Comparison of ENCODE assay signal across 15 cellular contexts in genomic region chr6:131117866-131118265, GRCh38. TPM values are rescaled to one million over a fixed set of nuclear protein-coding genes. Genes with fewer than 3 reads are reported as not detected.
A peak's percentile ranks its signal among the peaks of the same experiment; 100 is the strongest.
DNase-seq lines count a peak whose midpoint lies in the region; ATAC-seq and TF ChIP-seq lines count a peak whose summit lies in the region.
"Had no signal": no experiment of that assay in that cellular context is flagged by ENCODE, and none has a peak within 500 bp of the region (broad histone marks: within the 10 kb centered on the region; RNA-seq: fewer than 3 reads in every experiment).

No MANE protein-coding gene starts in this region.

- ATAC-seq in GM21529 (IDR thresholded peaks at IDR 0.05; ENCODE audit: unreplicated experiment) (peak; percentile 44), activated B cell treated with CpG ODN at 0.5 μM for 24 hours (ENCODE audit: low read depth) (peak; percentile 60), T-cell (replicated peaks in 1 of 4) (no peak), natural killer cell (no peak)
- no peak for ATAC-seq in stimulated activated memory B cell treated with anti-CD40 and anti-IgM and Interleukin-4, amounts not matched to agents 10 μg/mL and 1 μg/mL and 100 μg/mL, for 72 hours
- ATAC-seq: K562 had no signal

- H3K9me3 Mint-ChIP-seq in activated B cell treated with CpG ODN at 0.5 μM for 24 hours = no peaks in the 10 kb centered on the region
- no peaks in the 10 kb centered on the region for H3K9me3 Mint-ChIP-seq in stimulated activated memory B cell treated with anti-CD40 and anti-IgM and Interleukin-4, amounts not matched to agents 10 μg/mL and 1 μg/mL and 100 μg/mL, for 72 hours
- no peaks in the 10 kb centered on the region for H3K9me3 Mint-ChIP-seq in T-cell
- no peaks in the 10 kb centered on the region for H3K9me3 Mint-ChIP-seq in natural killer cell

- H3K4me1 Mint-ChIP-seq in activated B cell treated with CpG ODN at 0.5 μM for 24 hours (peaks cover 14% of the 10 kb centered on the region), T-cell (no peaks in the 10 kb centered on the region), natural killer cell (no peaks in the 10 kb centered on the region)
- H3K4me1 Mint-ChIP-seq in stimulated activated memory B cell treated with anti-CD40 and anti-IgM and Interleukin-4, amounts not matched to agents 10 μg/mL and 1 μg/mL and 100 μg/mL, for 72 hours = peaks cover 16% of the 10 kb centered on the region

- no peak overlapping the region for H3K23ac ChIP-seq in mesenchymal stem cell (ENCODE audit: low read length in 2 of 2)

- H3K27ac Mint-ChIP-seq in activated B cell treated with CpG ODN at 0.5 μM for 24 hours = no peak overlapping the region
- H3K27ac Mint-ChIP-seq in stimulated activated memory B cell treated with anti-CD40 and anti-IgM and Interleukin-4, amounts not matched to agents 10 μg/mL and 1 μg/mL and 100 μg/mL, for 72 hours = peak overlapping the region; percentile 18
- H3K27ac Mint-ChIP-seq in T-cell = no peak overlapping the region
- H3K27ac Mint-ChIP-seq in natural killer cell = no peak overlapping the region

- POLR2A ChIA-PET in activated B cell treated with CpG ODN at 0.5 μM for 24 hours (lab: Charles Lee) = no interaction called here
- POLR2A ChIA-PET in T-cell (lab: Charles Lee) = no interaction called here

- H3K36me3 Mint-ChIP-seq in activated B cell treated with CpG ODN at 0.5 μM for 24 hours (ENCODE audit: low read depth) (no peaks in the 10 kb centered on the region), T-cell (no peaks in the 10 kb centered on the region), natural killer cell (no peaks in the 10 kb centered on the region)
- no peaks in the 10 kb centered on the region for H3K36me3 Mint-ChIP-seq in stimulated activated memory B cell treated with anti-CD40 and anti-IgM and Interleukin-4, amounts not matched to agents 10 μg/mL and 1 μg/mL and 100 μg/mL, for 72 hours

- H3K4me3 ChIP-seq in mesenchymal stem cell (ENCODE audit: insufficient read depth in 1 of 2, low read depth in 1 of 2, low read length in 2 of 2) = no peak overlapping the region
- H3K4me3 ChIP-seq: K562 had no signal

- no peak overlapping the region for H2AK5ac ChIP-seq in mesenchymal stem cell (ENCODE audit: low read length, severe bottlenecking)

- intact Hi-C loops in activated B cell treated with CpG ODN at 0.5 μM for 24 hours (cut with micrococcal nuclease) = loop anchor here (2.0 to 5.0 kb wide), 3 partner anchors 55 to 796 kb away; partner anchors contain the start of gene EPB41L2
- intact Hi-C loops in natural killer cell (cut with micrococcal nuclease) = no loop called here

- no peak overlapping the region for H2AFZ ChIP-seq in mesenchymal stem cell (ENCODE audit: low read depth, low read length)

- no peak overlapping the region for H4K91ac ChIP-seq in mesenchymal stem cell (ENCODE audit: low read length)

- no peak overlapping the region for H2BK5ac ChIP-seq in mesenchymal stem cell (ENCODE audit: low read depth, low read length, poor library complexity, severe bottlenecking)

- H3K14ac ChIP-seq in mesenchymal stem cell (ENCODE audit: low read length in 2 of 2) = no peak overlapping the region

- no peak overlapping the region for H3K4ac ChIP-seq in mesenchymal stem cell (ENCODE audit: low read depth in 1 of 2, low read length in 2 of 2)

- H3K79me1 ChIP-seq in mesenchymal stem cell (replicated peaks; ENCODE audit: low read length, poor library complexity, severe bottlenecking) = no peaks in the 10 kb centered on the region

- no peak overlapping the region for H2BK120ac ChIP-seq in mesenchymal stem cell (ENCODE audit: low read depth, low read length)

- H3K4me2 ChIP-seq in mesenchymal stem cell (ENCODE audit: low read length, poor library complexity, severe bottlenecking) = no peak overlapping the region

- CTCF ChIA-PET in activated B cell treated with CpG ODN at 0.5 μM for 24 hours (lab: Charles Lee) = interaction anchor here (0.6 to 6.9 kb wide), 7 partner anchors 15 to 416 kb away, joined by 3 to 184 read pairs (median 7); no protein-coding TSS in a partner anchor
- CTCF ChIA-PET in T-cell (lab: Charles Lee) = no interaction called here

- H3K18ac ChIP-seq in mesenchymal stem cell (ENCODE audit: low read depth in 1 of 2, low read length in 2 of 2) = no peak overlapping the region

- TF ChIP-seq CTCF in activated B cell treated with CpG ODN at 0.5 μM for 24 hours (IDR thresholded peaks at IDR 0.05) (no peak), natural killer cell (IDR thresholded peaks at IDR 0.05) (no peak)

- no peaks in the 10 kb centered on the region for H3K36me3 ChIP-seq in mesenchymal stem cell (ENCODE audit: control insufficient read depth in 1 of 2, insufficient read depth in 2 of 2, low read depth in 1 of 2, low read length in 2 of 2)

- no peak overlapping the region for H3K9ac ChIP-seq in mesenchymal stem cell (ENCODE audit: low read length)

- H3K27me3 ChIP-seq in mesenchymal stem cell (ENCODE audit: control insufficient read depth in 1 of 2, insufficient read depth in 1 of 2, low read length in 2 of 2) = no peaks in the 10 kb centered on the region

- no peak overlapping the region for H2BK12ac ChIP-seq in mesenchymal stem cell (ENCODE audit: low read length in 2 of 2)

- H4K8ac ChIP-seq in mesenchymal stem cell (ENCODE audit: low read length) = no peak overlapping the region

- H3K27ac ChIP-seq in mesenchymal stem cell (ENCODE audit: low read length, poor library complexity, severe bottlenecking) = no peak overlapping the region
- H3K27ac ChIP-seq: HL-60 had no signal

- peak; percentile 64 for DNase-seq in MV-4-11 (lab: John Stamatoyannopoulos, UW)
- no peak for DNase-seq in activated B cell treated with CpG ODN at 0.5 μM for 24 hours
- no peak for DNase-seq in T-cell
- DNase-seq in HCEC 1CT = no peak
- DNase-seq in mesenchymal stem cell = no peak
- no peak for DNase-seq in natural killer cell
- DNase-seq: DMS153, H7, NCI-H2029, NCI-H2171 treated with DMSO at 0.1 percent for 48 hours, NCI-H510A had no signal

- no peaks in the 10 kb centered on the region for H3K9me3 ChIP-seq in mesenchymal stem cell (ENCODE audit: control insufficient read depth, low read length)

- no peak overlapping the region for H3K4me3 Mint-ChIP-seq in activated B cell treated with CpG ODN at 0.5 μM for 24 hours
- H3K4me3 Mint-ChIP-seq in stimulated activated memory B cell treated with anti-CD40 and anti-IgM and Interleukin-4, amounts not matched to agents 10 μg/mL and 1 μg/mL and 100 μg/mL, for 72 hours = no peak overlapping the region
- H3K4me3 Mint-ChIP-seq in T-cell = no peak overlapping the region
- no peak overlapping the region for H3K4me3 Mint-ChIP-seq in natural killer cell

- no peaks in the 10 kb centered on the region for H3K27me3 Mint-ChIP-seq in activated B cell treated with CpG ODN at 0.5 μM for 24 hours
- H3K27me3 Mint-ChIP-seq in stimulated activated memory B cell treated with anti-CD40 and anti-IgM and Interleukin-4, amounts not matched to agents 10 μg/mL and 1 μg/mL and 100 μg/mL, for 72 hours = no peaks in the 10 kb centered on the region
- H3K27me3 Mint-ChIP-seq in T-cell = peaks cover 0 to 1% of the 10 kb centered on the region in 2 donors
- no peaks in the 10 kb centered on the region for H3K27me3 Mint-ChIP-seq in natural killer cell (ENCODE audit: low read depth in 2 of 2)

- H3K4me1 ChIP-seq in mesenchymal stem cell (ENCODE audit: control insufficient read depth, insufficient read depth, low read depth, low read length) = no peaks in the 10 kb centered on the region

- H2BK15ac ChIP-seq in mesenchymal stem cell (ENCODE audit: low read depth, poor library complexity, severe bottlenecking) = no peak overlapping the region

- WGBS in mesenchymal stem cell = 90% methylated on average over 2 of the region's 3 CpGs

RNA-seq across cellular contexts. Expression of gene AKAP7, which starts 17.4 kb away (rescaled TPM):
- total RNA-seq in activated B cell treated with CpG ODN at 0.5 μM for 24 hours = 4.1 TPM in 2 replicates
- total RNA-seq in T-cell = 10 to 100 TPM in 4 of 5 donors, 1 to 10 TPM in 1; 9.4 to 14.0 (median 11.5) TPM
- polyA plus RNA-seq in mesenchymal stem cell (2013, experiment 1 of 2) = 3.4 TPM
- polyA plus RNA-seq in mesenchymal stem cell (2013, experiment 2 of 2) = 3.4 TPM
- 10 to 100 TPM; 13.5 to 21.0 (median 14.7) TPM for total RNA-seq in natural killer cell

RNA-seq across cellular contexts. Expression of gene EPB41L2, which starts 54.8 kb away (rescaled TPM):
- total RNA-seq in activated B cell treated with CpG ODN at 0.5 μM for 24 hours (62.7 and 62.8 TPM in 2 replicates), T-cell (10 to 100 TPM; 11.1 to 15.0 (median 13.6) TPM), natural killer cell (10 to 100 TPM in 2 of 3 donors, 1 to 10 TPM in 1; 6.8 to 11.4 (median 11.0) TPM)
- 50.3 TPM for polyA plus RNA-seq in mesenchymal stem cell (2013, experiment 1 of 2)
- polyA plus RNA-seq in mesenchymal stem cell (2013, experiment 2 of 2) = 49.4 TPM

Comparison
In these comparisons a context has a peak if more than half of its experiments do, and no peak if none do; other contexts are left out.
1. ATAC-seq: peak in GM21529 (single experiment) and activated B cell treated with CpG ODN at 0.5 μM for 24 hours (single experiment); none in stimulated activated memory B cell treated with anti-CD40 and anti-IgM and Interleukin-4, amounts not matched to agents 10 μg/mL and 1 μg/mL and 100 μg/mL, for 72 hours (single experiment), T-cell (0 of 4) and natural killer cell (0 of 3).